In the genomic region with DNA sequence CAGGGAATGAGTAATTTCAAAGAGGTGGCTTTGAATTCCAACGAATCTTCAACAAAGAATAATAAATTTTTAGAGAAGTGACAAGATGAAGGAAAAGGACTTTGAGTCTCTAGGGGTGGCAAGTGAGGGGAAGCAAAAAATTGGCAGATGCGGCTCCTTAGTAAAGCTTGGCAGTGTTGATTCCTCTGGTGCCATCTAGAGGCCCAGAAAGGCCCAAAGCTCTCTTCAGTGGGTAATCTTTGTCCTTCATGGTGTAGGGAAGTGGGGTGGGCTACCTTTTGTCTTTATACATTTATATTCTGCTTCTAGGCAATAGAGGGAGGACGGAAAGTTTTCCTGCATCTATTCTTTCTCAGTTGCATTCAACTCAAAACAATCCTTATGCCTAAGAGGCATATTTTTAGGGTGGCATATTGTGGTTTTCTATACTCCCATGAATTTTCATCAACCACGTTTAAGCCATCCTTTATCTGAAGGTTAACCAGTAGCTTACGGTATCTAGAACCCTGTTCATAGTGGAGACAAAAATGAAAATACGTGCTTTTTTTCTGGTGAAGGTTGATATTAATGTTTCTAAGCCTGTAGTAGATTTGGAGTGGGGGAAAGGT, we compare ENCODE assay signal across 7 cellular contexts. TPM values are rescaled to one million over a fixed set of nuclear protein-coding genes. Genes with fewer than 3 reads are reported as not detected.
A peak's percentile ranks its signal among the peaks of the same experiment; 100 is the strongest.
DNase-seq lines count a peak whose midpoint lies in the region; ATAC-seq and TF ChIP-seq lines count a peak whose summit lies in the region.

No MANE protein-coding gene starts in this region.

- CTCF ChIA-PET in HCT116 (lab: Charles Lee) = interaction anchor here (1.0 to 1.9 kb wide), 3 partner anchors 11 to 204 kb away, joined by 4 to 8 read pairs (median 8); no protein-coding TSS in a partner anchor

- no peak overlapping the region for H2AK5ac ChIP-seq in mesendoderm (ENCODE audit: low read length)

- no CpG with 5 or more reads among the region's 6 CpGs for WGBS in mesendoderm (ENCODE audit: extremely low coverage, insufficient coverage, low lambda C conversion rate)
- 77% methylated on average over 6 of the region's 6 CpGs for WGBS in suprapubic skin

- no peak overlapping the region for H4K5ac ChIP-seq in mesendoderm (ENCODE audit: low read length)

- H3K4me1 ChIP-seq in HCT116 (ENCODE audit: control insufficient read depth in 1 of 2, insufficient read depth in 2 of 2, low read length in 2 of 2) (no peaks in the 10 kb centered on the region), mesendoderm (ENCODE audit: control insufficient read depth, low read depth, low read length) (peaks cover 3% of the 10 kb centered on the region), suprapubic skin (no peaks in the 10 kb centered on the region)

- H3K4me2 ChIP-seq in HCT116 (ENCODE audit: low read length) = no peak overlapping the region
- no peak overlapping the region for H3K4me2 ChIP-seq in mesendoderm (ENCODE audit: low read length)

- H3K4ac ChIP-seq in mesendoderm (ENCODE audit: low read depth, low read length) = no peak overlapping the region

- H3K27ac ChIP-seq in HCT116 (ENCODE audit: low read depth, low read length) (no peak overlapping the region), mesendoderm (ENCODE audit: low read depth, low read length) (no peak overlapping the region), suprapubic skin (no peak overlapping the region)

- peak; percentile 26 to 64 (median 60); a peak in 4 of 6 replicates for TF ChIP-seq CTCF in HCT116 (IDR thresholded peaks at IDR 0.05 in 2 of 3, conservative IDR thresholded peaks at IDR 0.05 in 1 of 3; ENCODE audit: borderline replicate concordance in 1 of 3, insufficient read depth in 1 of 3, low read depth in 2 of 3, low read length in 2 of 3)
- peak in 1 of 2 donors; percentile 27 for TF ChIP-seq CTCF in suprapubic skin (IDR thresholded peaks at IDR 0.05)

- no peak overlapping the region for H2BK120ac ChIP-seq in mesendoderm (ENCODE audit: low read depth, low read length)

- DNase-seq in EL = peak; percentile 52
- peak; percentile 8 for DNase-seq in HCT116 (ENCODE audit: low read depth, low spot score)
- DNase-seq in NCI-H774 (lab: John Stamatoyannopoulos, UW) = peak; percentile 16
- DNase-seq in dedifferentiated amniotic fluid mesenchymal stem cell (ENCODE audit: extremely low spot score) = peak; percentile 29
- DNase-seq in mesendoderm = peak; percentile 76
- no peak for DNase-seq in suprapubic skin (ENCODE audit: low spot score in 2 of 2)
- no peak for DNase-seq in NCI-H226

- ATAC-seq in HCT116 = peak; percentile 87

- no peak overlapping the region for H2AFZ ChIP-seq in HCT116 (ENCODE audit: low read depth, low read length, poor library complexity, severe bottlenecking)

- H3K79me2 ChIP-seq in HCT116 (ENCODE audit: insufficient read depth, low read length) = no peaks in the 10 kb centered on the region; the same call in 1 of the 2 replicates
- no peaks in the 10 kb centered on the region for H3K79me2 ChIP-seq in mesendoderm (ENCODE audit: control insufficient read depth, insufficient read depth, low read length)

- no peak overlapping the region for H3K9ac ChIP-seq in HCT116 (ENCODE audit: low read length)
- H3K9ac ChIP-seq in mesendoderm (ENCODE audit: low read length) = no peak overlapping the region

- no peak overlapping the region for H2BK5ac ChIP-seq in mesendoderm (ENCODE audit: low read length)

- no peak overlapping the region for H2BK15ac ChIP-seq in mesendoderm (replicated peaks; ENCODE audit: low read depth)

- TF ChIP-seq EP300 in suprapubic skin (IDR thresholded peaks at IDR 0.05) = no peak

- TF ChIP-seq RAD21 in HCT116 (IDR thresholded peaks at IDR 0.05; ENCODE audit: low read depth) = peak; percentile 54

- no TSS peak for BruUV-seq in HCT116 (replicated peaks; lab: Mats Ljungman, UMichigan)

- H3K4me3 ChIP-seq in HCT116 (replicated peaks in 1 of 2; ENCODE audit: low read depth in 1 of 2, low read length in 2 of 2) = no peak overlapping the region
- H3K4me3 ChIP-seq in mesendoderm (ENCODE audit: low read length) = no peak overlapping the region
- no peak overlapping the region for H3K4me3 ChIP-seq in suprapubic skin

- no peaks in the 10 kb centered on the region for H3K79me1 ChIP-seq in mesendoderm (ENCODE audit: low read length)

- POLR2A ChIA-PET in HCT116 (lab: Charles Lee) = no interaction called here

- H3K9me2 ChIP-seq in HCT116 (ENCODE audit: insufficient read depth) = no peaks in the 10 kb centered on the region

- H3K18ac ChIP-seq in mesendoderm (ENCODE audit: low read length) = no peak overlapping the region

- intact Hi-C loops in HCT116 (cut with micrococcal nuclease) = loop anchor here (1.0 kb wide), 1 partner anchor 140 kb away; no protein-coding TSS in a partner anchor

- TF ChIP-seq POLR2A in HCT116 (IDR thresholded peaks at IDR 0.05; ENCODE audit: borderline replicate concordance, extremely low read depth, insufficient read depth, insufficient read length) = no peak
- TF ChIP-seq POLR2A in suprapubic skin (IDR thresholded peaks at IDR 0.05) = no peak

- no peak overlapping the region for H3K23ac ChIP-seq in mesendoderm (ENCODE audit: low read length)

- H4K8ac ChIP-seq in mesendoderm (ENCODE audit: low read depth, low read length) = no peak overlapping the region

- H3K36me3 ChIP-seq in HCT116 (ENCODE audit: control insufficient read depth in 1 of 2, insufficient read depth in 2 of 2, low read length in 2 of 2) = peaks cover 30 to 41% of the 10 kb centered on the region in 2 experiments; a peak in 3 of 4 replicates
- peaks cover 8% of the 10 kb centered on the region for H3K36me3 ChIP-seq in mesendoderm (ENCODE audit: control insufficient read depth, insufficient read depth, low read length)
- peaks cover 73% of the 10 kb centered on the region for H3K36me3 ChIP-seq in suprapubic skin

- H3K9me3 ChIP-seq in HCT116 (ENCODE audit: control insufficient read depth in 1 of 2, insufficient read depth in 1 of 2, low read depth in 1 of 2, low read length in 2 of 2) (no peaks in the 10 kb centered on the region), suprapubic skin (no peaks in the 10 kb centered on the region)

- no peaks in the 10 kb centered on the region for H4K20me1 ChIP-seq in HCT116 (ENCODE audit: insufficient read depth)

- no peak overlapping the region for H3K56ac ChIP-seq in mesendoderm (ENCODE audit: low read length)

- H3K27me3 ChIP-seq in HCT116 (ENCODE audit: insufficient read depth, low read length) (no peaks in the 10 kb centered on the region), mesendoderm (ENCODE audit: insufficient read depth, low read length, poor library complexity) (no peaks in the 10 kb centered on the region), suprapubic skin (no peaks in the 10 kb centered on the region)

- RAD21 ChIA-PET in HCT116 (lab: Charles Lee; ENCODE audit: low non-redundant PET in 1 of 2, low total read pairs in 2 of 2, uncharacterized antibody in 2 of 2, unreplicated experiment in 2 of 2) = no interaction called here

TF ChIP-seq in HCT116, 20 proteins besides CTCF, POLR2A, EP300 and RAD21 (continues in another document):
- TF ChIP-seq YY1 (IDR thresholded peaks at IDR 0.05; ENCODE audit: extremely low read depth, insufficient replicate concordance, low read depth, low read length) (no peak), POLR2AphosphoS5 (IDR thresholded peaks at IDR 0.05; ENCODE audit: low read depth, low read length) (no peak), EZH2 (IDR thresholded peaks at IDR 0.05) (no peak), ELF1 (IDR thresholded peaks at IDR 0.05; ENCODE audit: borderline replicate concordance, low read depth) (no peak), CBX3 (IDR thresholded peaks at IDR 0.05; ENCODE audit: low read depth) (no peak), CEBPB (IDR thresholded peaks at IDR 0.05; ENCODE audit: low read depth) (no peak), SRF (IDR thresholded peaks at IDR 0.05; ENCODE audit: low read depth) (no peak), ZNF274 (IDR thresholded peaks at IDR 0.05; ENCODE audit: low read depth, low read length) (no peak), EGR1 (IDR thresholded peaks at IDR 0.05; ENCODE audit: low read depth) (no peak)
- TF ChIP-seq, protein P1, sequence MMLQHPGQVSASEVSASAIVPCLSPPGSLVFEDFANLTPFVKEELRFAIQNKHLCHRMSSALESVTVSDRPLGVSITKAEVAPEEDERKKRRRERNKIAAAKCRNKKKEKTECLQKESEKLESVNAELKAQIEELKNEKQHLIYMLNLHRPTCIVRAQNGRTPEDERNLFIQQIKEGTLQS (IDR thresholded peaks at IDR 0.05) = no peak
- TF ChIP-seq, protein P2, sequence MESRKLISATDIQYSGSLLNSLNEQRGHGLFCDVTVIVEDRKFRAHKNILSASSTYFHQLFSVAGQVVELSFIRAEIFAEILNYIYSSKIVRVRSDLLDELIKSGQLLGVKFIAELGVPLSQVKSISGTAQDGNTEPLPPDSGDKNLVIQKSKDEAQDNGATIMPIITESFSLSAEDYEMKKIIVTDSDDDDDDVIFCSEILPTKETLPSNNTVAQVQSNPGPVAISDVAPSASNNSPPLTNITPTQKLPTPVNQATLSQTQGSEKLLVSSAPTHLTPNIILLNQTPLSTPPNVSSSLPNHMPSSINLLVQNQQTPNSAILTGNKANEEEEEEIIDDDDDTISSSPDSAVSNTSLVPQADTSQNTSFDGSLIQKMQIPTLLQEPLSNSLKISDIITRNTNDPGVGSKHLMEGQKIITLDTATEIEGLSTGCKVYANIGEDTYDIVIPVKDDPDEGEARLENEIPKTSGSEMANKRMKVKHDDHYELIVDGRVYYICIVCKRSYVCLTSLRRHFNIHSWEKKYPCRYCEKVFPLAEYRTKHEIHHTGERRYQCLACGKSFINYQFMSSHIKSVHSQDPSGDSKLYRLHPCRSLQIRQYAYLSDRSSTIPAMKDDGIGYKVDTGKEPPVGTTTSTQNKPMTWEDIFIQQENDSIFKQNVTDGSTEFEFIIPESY (IDR thresholded peaks at IDR 0.05; ENCODE audit: extremely low read depth, insufficient replicate concordance, low read length) = no peak

RNA-seq across cellular contexts. Expression of a gene that starts 17.5 kb away (rescaled TPM):
- total RNA-seq in HCT116 (2021; ENCODE audit: unreplicated experiment) = 0.66 TPM
- polyA plus RNA-seq in HCT116 (2012) = 0.38 and 0.75 TPM in 2 replicates
- 0.25 TPM for polyA plus RNA-seq in mesendoderm (2013, experiment 1 of 2)
- polyA plus RNA-seq in mesendoderm (2013, experiment 2 of 2) = 0.10 TPM
- total RNA-seq in suprapubic skin = under 1 TPM in 1 of 4 donors, not detected in 3; 0.81 TPM

Comparison
In these comparisons a context has a peak if more than half of its experiments do, and no peak if none do; other contexts are left out.
1. DNase-seq: peak in EL (single experiment), HCT116 (single experiment), NCI-H774 (single experiment), dedifferentiated amniotic fluid mesenchymal stem cell (single experiment) and mesendoderm (single experiment); none in suprapubic skin (0 of 2) and NCI-H226 (single experiment).